Comparison of ENCODE assay signal across 17 cellular contexts in the genomic region with DNA sequence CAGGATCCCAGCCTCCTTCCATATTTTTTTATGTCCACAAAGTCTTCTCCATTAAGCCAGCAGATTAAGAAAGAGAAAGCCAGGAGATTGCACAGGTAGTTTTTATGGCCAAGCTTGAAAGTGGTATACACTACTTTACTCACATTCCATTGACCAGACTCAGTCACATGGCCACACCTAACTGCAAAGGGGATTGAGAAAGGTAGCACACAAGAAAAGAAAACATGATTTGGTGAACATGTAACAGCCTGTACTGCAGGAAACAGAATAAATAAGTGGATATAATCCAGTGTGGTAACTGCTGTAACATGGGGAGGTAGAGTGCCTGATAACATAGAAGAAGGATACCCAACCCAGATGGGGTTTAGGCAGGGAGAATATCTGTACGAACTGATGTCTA. TPM values are rescaled to one million over a fixed set of nuclear protein-coding genes. Genes with fewer than 3 reads are reported as not detected.
DNase-seq lines count a peak whose midpoint lies in the region; ATAC-seq, FAIRE-seq and TF ChIP-seq lines count a peak whose summit lies in the region.
"Had no signal": no experiment of that assay in that cellular context is flagged by ENCODE, and none has a peak within 500 bp of the region (broad histone marks: within the 10 kb centered on the region; RNA-seq: fewer than 3 reads in every experiment).

No MANE protein-coding gene starts in this region.

- intact Hi-C loops in mammary epithelial cell (cut with micrococcal nuclease), result loop anchor here (2.0 kb wide), 1 partner anchor 24 kb away; no protein-coding TSS in a partner anchor
- intact Hi-C loops in esophagus squamous epithelium (cut with DNase I), result no loop called here

- H3K9me3 Mint-ChIP-seq in stimulated activated effector memory CD8-positive, alpha-beta T cell treated with anti-CD3 and anti-CD28 coated beads, Interleukin-12 subunit alpha, Interleukin-12 subunit beta, amount 100 ng/mL, for 72 hours, result no peaks in the 10 kb centered on the region

- peak overlapping the region; percentile 17 for H3K27ac ChIP-seq in mammary epithelial cell (ENCODE audit: insufficient read depth, low read depth, low read length)
- peak overlapping the region in 3 of 4 donors; percentile 48 to 57 (median 51) for H3K27ac ChIP-seq in esophagus squamous epithelium
- H3K27ac ChIP-seq: C4-2B had no signal

- H3K4me1 ChIP-seq in mammary epithelial cell (ENCODE audit: insufficient read depth, low read length) (peaks cover 36% of the 10 kb centered on the region), esophagus squamous epithelium (peaks cover 0 to 70% (median 25%) of the 10 kb centered on the region in 3 donors)
- H3K4me1 ChIP-seq: BE2C had no signal

- no peaks in the 10 kb centered on the region for H3K79me2 ChIP-seq in mammary epithelial cell (ENCODE audit: insufficient read depth, low read length)

- H3K9ac ChIP-seq in mammary epithelial cell (ENCODE audit: insufficient read depth, low read length), result no peak overlapping the region

- H3K27me3 ChIP-seq in mammary epithelial cell (ENCODE audit: insufficient read depth, low read length) (no peaks in the 10 kb centered on the region), esophagus squamous epithelium (no peaks in the 10 kb centered on the region)
- H3K27me3 ChIP-seq: BE2C had no signal

- TF ChIP-seq RAD21 in Ishikawa (IDR thresholded peaks at IDR 0.05; ENCODE audit: low read depth), result no peak

- peak overlapping the region; percentile 29 for H3K4me2 ChIP-seq in mammary epithelial cell (ENCODE audit: insufficient read depth, low read depth, low read length)

- no peaks in the 10 kb centered on the region for H4K20me1 ChIP-seq in mammary epithelial cell (ENCODE audit: insufficient read depth, low read length)

- peaks cover 55% of the 10 kb centered on the region for H3K4me1 Mint-ChIP-seq in stimulated activated effector memory CD8-positive, alpha-beta T cell treated with anti-CD3 and anti-CD28 coated beads, Interleukin-12 subunit alpha, Interleukin-12 subunit beta, amount 100 ng/mL, for 72 hours

- H3K36me3 ChIP-seq in mammary epithelial cell (ENCODE audit: insufficient read depth, low read length) (no peaks in the 10 kb centered on the region), esophagus squamous epithelium (no peaks in the 10 kb centered on the region)
- H3K36me3 ChIP-seq: BE2C had no signal

- H3K9me3 ChIP-seq in mammary epithelial cell (replicated peaks; ENCODE audit: insufficient read depth, low read length), result no peaks in the 10 kb centered on the region
- no peaks in the 10 kb centered on the region for H3K9me3 ChIP-seq in esophagus squamous epithelium
- H3K9me3 ChIP-seq: BE2C had no signal

- 69% methylated on average over 1 of the region's 1 CpG for WGBS in mammary epithelial cell (ENCODE audit: low coverage, missing lambda C conversion rate)
- 35 to 42% methylated on average over 1 of the region's 1 CpG for WGBS in esophagus squamous epithelium, 2 donors

- CTCF ChIA-PET in mammary epithelial cell (lab: Charles Lee; ENCODE audit: low non-redundant PET), result no interaction called here

- H3K36me3 Mint-ChIP-seq in stimulated activated effector memory CD8-positive, alpha-beta T cell treated with anti-CD3 and anti-CD28 coated beads, Interleukin-12 subunit alpha, Interleukin-12 subunit beta, amount 100 ng/mL, for 72 hours, result peaks cover 46% of the 10 kb centered on the region

- TF ChIP-seq EP300 in Ishikawa (IDR thresholded peaks at IDR 0.05; ENCODE audit: borderline replicate concordance), result no peak

- FAIRE-seq in GM12892 (lab: Jason Lieb, UNC), result no peak
- FAIRE-seq: A204.1 had no signal

- H3K4me3 ChIP-seq in mammary epithelial cell (replicated peaks in 1 of 3; ENCODE audit: insufficient read depth in 1 of 3, low read depth in 2 of 3, low read length in 3 of 3) (no peak overlapping the region), esophagus squamous epithelium (no peak overlapping the region)

- H3K27ac Mint-ChIP-seq in stimulated activated effector memory CD8-positive, alpha-beta T cell treated with anti-CD3 and anti-CD28 coated beads, Interleukin-12 subunit alpha, Interleukin-12 subunit beta, amount 100 ng/mL, for 72 hours, result no peak overlapping the region
- H3K27ac Mint-ChIP-seq: CD4-positive, alpha-beta memory T cell had no signal

- H3K4me3 Mint-ChIP-seq in stimulated activated effector memory CD8-positive, alpha-beta T cell treated with anti-CD3 and anti-CD28 coated beads, Interleukin-12 subunit alpha, Interleukin-12 subunit beta, amount 100 ng/mL, for 72 hours, result peak overlapping the region; percentile 61
- H3K4me3 Mint-ChIP-seq: CD4-positive, alpha-beta memory T cell had no signal

- TF ChIP-seq CTCF in mammary epithelial cell (conservative IDR thresholded peaks at IDR 0.05 in 1 of 2, IDR thresholded peaks at IDR 0.05 in 1 of 2; ENCODE audit: extremely low read depth in 1 of 2, insufficient read depth in 1 of 2, low read depth in 1 of 2, low read length in 2 of 2), result no peak
- no peak for TF ChIP-seq CTCF in esophagus squamous epithelium (IDR thresholded peaks at IDR 0.05)

- dilution Hi-C loops in mammary epithelial cell (cut with HindIII; ENCODE audit: low sequenced_read_pairs), result no loop called here

- DNase-seq in mammary epithelial cell (peak; percentile 90), esophagus squamous epithelium (lab: John Stamatoyannopoulos, UW) (no peak), GM03348 (ENCODE audit: low spot score) (no peak), GM12892 (ENCODE audit: insufficient read length) (no peak), SIG-M5 treated with dmso at 0.1 percent for 504 hours (lab: John Stamatoyannopoulos, UW; ENCODE audit: unreplicated experiment) (no peak), KG1 (lab: John Stamatoyannopoulos, UW) (no peak)
- no peak for DNase-seq in stimulated activated effector memory CD8-positive, alpha-beta T cell treated with anti-CD3 and anti-CD28 coated beads, Interleukin-12 subunit alpha, Interleukin-12 subunit beta, amount 100 ng/mL, for 72 hours (ENCODE audit: low spot score in 2 of 2)
- DNase-seq: BE2C; CD4-positive, alpha-beta memory T cell; DMS153; DND-41; GDM1; IMR-90 had no signal

- in situ Hi-C loops in mammary epithelial cell (cut with MboI; ENCODE audit: low sequenced_read_pairs in 2 of 2), result no loop called here

- no peak for ATAC-seq in stimulated activated effector memory CD8-positive, alpha-beta T cell treated with anti-CD3 and anti-CD28 coated beads, Interleukin-12 subunit alpha, Interleukin-12 subunit beta, amount 100 ng/mL, for 72 hours

- no TSS peak for BruUV-seq in mammary epithelial cell (replicated peaks; lab: Mats Ljungman, UMichigan)

- no peak for TF ChIP-seq POLR2A in esophagus squamous epithelium (IDR thresholded peaks at IDR 0.05)
- TF ChIP-seq POLR2A in GM12892 (IDR thresholded peaks at IDR 0.05; ENCODE audit: low read depth, low read length), result no peak

- H2AFZ ChIP-seq in mammary epithelial cell (ENCODE audit: low read depth, low read length), result no peak overlapping the region

TF ChIP-seq in Ishikawa, 13 proteins besides CTCF, POLR2A, EP300 and RAD21:
- TF ChIP-seq CEBPB (IDR thresholded peaks at IDR 0.05) (no peak), EGR1 (IDR thresholded peaks at IDR 0.05) (no peak), TAF1 (IDR thresholded peaks at IDR 0.05; ENCODE audit: low read depth) (no peak), YY1 (IDR thresholded peaks at IDR 0.05; ENCODE audit: low read depth) (no peak), ZBTB7A (IDR thresholded peaks at IDR 0.05; ENCODE audit: low read depth) (no peak), TCF12 (IDR thresholded peaks at IDR 0.05; ENCODE audit: low read depth) (no peak)
- TF ChIP-seq, protein P1, sequence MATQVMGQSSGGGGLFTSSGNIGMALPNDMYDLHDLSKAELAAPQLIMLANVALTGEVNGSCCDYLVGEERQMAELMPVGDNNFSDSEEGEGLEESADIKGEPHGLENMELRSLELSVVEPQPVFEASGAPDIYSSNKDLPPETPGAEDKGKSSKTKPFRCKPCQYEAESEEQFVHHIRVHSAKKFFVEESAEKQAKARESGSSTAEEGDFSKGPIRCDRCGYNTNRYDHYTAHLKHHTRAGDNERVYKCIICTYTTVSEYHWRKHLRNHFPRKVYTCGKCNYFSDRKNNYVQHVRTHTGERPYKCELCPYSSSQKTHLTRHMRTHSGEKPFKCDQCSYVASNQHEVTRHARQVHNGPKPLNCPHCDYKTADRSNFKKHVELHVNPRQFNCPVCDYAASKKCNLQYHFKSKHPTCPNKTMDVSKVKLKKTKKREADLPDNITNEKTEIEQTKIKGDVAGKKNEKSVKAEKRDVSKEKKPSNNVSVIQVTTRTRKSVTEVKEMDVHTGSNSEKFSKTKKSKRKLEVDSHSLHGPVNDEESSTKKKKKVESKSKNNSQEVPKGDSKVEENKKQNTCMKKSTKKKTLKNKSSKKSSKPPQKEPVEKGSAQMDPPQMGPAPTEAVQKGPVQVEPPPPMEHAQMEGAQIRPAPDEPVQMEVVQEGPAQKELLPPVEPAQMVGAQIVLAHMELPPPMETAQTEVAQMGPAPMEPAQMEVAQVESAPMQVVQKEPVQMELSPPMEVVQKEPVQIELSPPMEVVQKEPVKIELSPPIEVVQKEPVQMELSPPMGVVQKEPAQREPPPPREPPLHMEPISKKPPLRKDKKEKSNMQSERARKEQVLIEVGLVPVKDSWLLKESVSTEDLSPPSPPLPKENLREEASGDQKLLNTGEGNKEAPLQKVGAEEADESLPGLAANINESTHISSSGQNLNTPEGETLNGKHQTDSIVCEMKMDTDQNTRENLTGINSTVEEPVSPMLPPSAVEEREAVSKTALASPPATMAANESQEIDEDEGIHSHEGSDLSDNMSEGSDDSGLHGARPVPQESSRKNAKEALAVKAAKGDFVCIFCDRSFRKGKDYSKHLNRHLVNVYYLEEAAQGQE (IDR thresholded peaks at IDR 0.05; ENCODE audit: low read depth), result no peak
- TF ChIP-seq, protein P2, sequence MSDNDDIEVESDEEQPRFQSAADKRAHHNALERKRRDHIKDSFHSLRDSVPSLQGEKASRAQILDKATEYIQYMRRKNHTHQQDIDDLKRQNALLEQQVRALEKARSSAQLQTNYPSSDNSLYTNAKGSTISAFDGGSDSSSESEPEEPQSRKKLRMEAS (IDR thresholded peaks at IDR 0.05), result no peak
- TF ChIP-seq, protein P3, sequence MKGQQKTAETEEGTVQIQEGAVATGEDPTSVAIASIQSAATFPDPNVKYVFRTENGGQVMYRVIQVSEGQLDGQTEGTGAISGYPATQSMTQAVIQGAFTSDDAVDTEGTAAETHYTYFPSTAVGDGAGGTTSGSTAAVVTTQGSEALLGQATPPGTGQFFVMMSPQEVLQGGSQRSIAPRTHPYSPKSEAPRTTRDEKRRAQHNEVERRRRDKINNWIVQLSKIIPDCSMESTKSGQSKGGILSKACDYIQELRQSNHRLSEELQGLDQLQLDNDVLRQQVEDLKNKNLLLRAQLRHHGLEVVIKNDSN (IDR thresholded peaks at IDR 0.05), result 0 out of 2 replicates have a peak, but pooled peaks have one; percentile 41

RNA-seq across cellular contexts. Expression of a gene that starts 43.9 kb away (rescaled TPM):
- total RNA-seq in mammary epithelial cell, result under 1 TPM in 1 of 2 donors, not detected in 1; under 0.01 TPM
- 0.07 TPM for polyA plus RNA-seq in mammary epithelial cell
- polyA minus RNA-seq in mammary epithelial cell, result not detected
- total RNA-seq in esophagus squamous epithelium, result 100 to 1,000 TPM; 319 to 373 (median 338) TPM
- polyA plus RNA-seq in GM12892 (2012; ENCODE audit: missing spikeins), result 2.8 TPM
- total RNA-seq: H4 had no signal

Comparison
In these comparisons a context has a peak if more than half of its experiments do, and no peak if none do; other contexts are left out.
1. RNA of a gene that starts 43.9 kb away (total RNA-seq): 319 to 373 TPM in esophagus squamous epithelium; under 0.01 TPM in mammary epithelial cell; every median in the first group is over 100 times any median in the second.